ENCODE assay signal across 11 cellular contexts in the genomic region with DNA sequence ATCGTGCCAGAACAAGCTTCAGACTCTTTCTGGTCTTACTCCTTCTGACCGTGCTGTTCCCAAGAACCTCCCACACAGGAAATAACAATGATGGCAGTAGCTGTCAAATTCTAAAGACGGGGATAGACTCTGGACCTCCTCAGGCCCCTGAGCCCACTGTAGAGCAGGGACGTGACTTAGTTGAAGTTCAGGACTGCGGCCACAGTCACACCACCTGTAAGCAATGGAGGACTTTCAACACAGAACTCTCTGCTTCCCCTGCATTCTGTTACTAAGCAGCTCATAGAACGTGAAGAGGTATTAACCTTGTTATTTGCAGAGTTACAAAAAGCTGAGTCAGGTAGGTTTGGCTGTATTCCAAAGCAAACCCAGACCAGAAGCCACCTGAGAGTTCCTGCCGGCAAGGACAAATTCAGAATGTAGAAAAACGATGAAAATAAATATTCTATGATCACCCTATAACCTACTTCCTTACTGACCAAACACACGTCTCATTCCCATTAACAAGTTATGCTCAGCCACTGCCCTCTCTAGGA. TPM values are rescaled to one million over a fixed set of nuclear protein-coding genes. Genes with fewer than 3 reads are reported as not detected.
DNase-seq lines count a peak whose midpoint lies in the region; ATAC-seq and TF ChIP-seq lines count a peak whose summit lies in the region.
"Had no signal": no experiment of that assay in that cellular context is flagged by ENCODE, and none has a peak within 500 bp of the region (broad histone marks: within the 10 kb centered on the region; RNA-seq: fewer than 3 reads in every experiment).

No MANE protein-coding gene starts in this region.

- no peaks in the 10 kb centered on the region for H3K27me3 ChIP-seq in neutrophil
- H3K27me3 ChIP-seq in ovary: no peaks in the 10 kb centered on the region
- no peaks in the 10 kb centered on the region for H3K27me3 ChIP-seq in HAP-1 (ENCODE audit: low read depth)
- H3K27me3 ChIP-seq: SJCRH30 had no signal

- peak overlapping the region; percentile 4 to 21 for H3K4me3 ChIP-seq in neutrophil (ENCODE audit: low read depth in 1 of 2, low read length in 1 of 2)
- H3K4me3 ChIP-seq in ovary: no peak overlapping the region
- H3K4me3 ChIP-seq in HAP-1: no peak overlapping the region
- H3K4me3 ChIP-seq: SJCRH30 had no signal

- H3K36me3 ChIP-seq in neutrophil: no peaks in the 10 kb centered on the region
- no peaks in the 10 kb centered on the region for H3K36me3 ChIP-seq in ovary
- H3K36me3 ChIP-seq in HAP-1 (replicated peaks): no peaks in the 10 kb centered on the region
- H3K36me3 ChIP-seq: SJCRH30 had no signal

- ATAC-seq in SK-N-SH treated with all-trans-retinoic acid at 6 μM for 48 hours: no peak

- intact Hi-C loops in ovary (cut with DNase I): no loop called here

- H3K4me1 ChIP-seq in neutrophil (ENCODE audit: control insufficient read depth in 1 of 2, insufficient read depth in 1 of 2, low read depth in 1 of 2, low read length in 1 of 2): peaks cover 52 to 54% of the 10 kb centered on the region in 2 experiments
- no peaks in the 10 kb centered on the region for H3K4me1 ChIP-seq in ovary (ENCODE audit: insufficient read depth)
- H3K4me1 ChIP-seq in HAP-1: no peaks in the 10 kb centered on the region
- H3K4me1 ChIP-seq: SJCRH30 had no signal

- 36 to 44% (median 39%) methylated on average over 9 of the region's 9 CpGs for WGBS in ovary, 3 donors

- TF ChIP-seq CTCF in neutrophil (IDR thresholded peaks at IDR 0.05) (no peak), ovary (IDR thresholded peaks at IDR 0.05) (no peak)

- in situ Hi-C loops in HAP-1 (cut with MboI; ENCODE audit: low sequenced_read_pairs): no loop called here

- no peak for TF ChIP-seq POLR2A in ovary (IDR thresholded peaks at IDR 0.05)

- no peak for TF ChIP-seq EP300 in ovary (IDR thresholded peaks at IDR 0.05)

- peak overlapping the region; percentile 73 for H3K27ac ChIP-seq in neutrophil
- H3K27ac ChIP-seq in ovary: no peak overlapping the region
- H3K27ac ChIP-seq: SJCRH30 had no signal

- H3K9me3 ChIP-seq in neutrophil (no peaks in the 10 kb centered on the region), ovary (no peaks in the 10 kb centered on the region), HAP-1 (no peaks in the 10 kb centered on the region)
- H3K9me3 ChIP-seq: SJCRH30 had no signal

- peak; percentile 86 for DNase-seq in DMS153 treated with DMSO at 0.1 percent for 48 hours (lab: John Stamatoyannopoulos, UW; ENCODE audit: unreplicated experiment)
- peak; percentile 73 for DNase-seq in NCI-H2196 (lab: John Stamatoyannopoulos, UW; ENCODE audit: unreplicated experiment)
- DNase-seq in dermis blood vessel endothelial cell: peak; percentile 26
- DNase-seq in ovary: no peak
- no peak for DNase-seq in stimulated activated CD8-positive, alpha-beta memory T cell treated with anti-CD3 and anti-CD28 coated beads, Interleukin-4, amount 100 ng/mL, for 48 hours
- DNase-seq in HAP-1 (ENCODE audit: low spot score in 2 of 2): no peak
- DNase-seq: CD4-positive, CD25-positive, alpha-beta regulatory T cell; MM.1S; SJCRH30 had no signal

TF ChIP-seq in SK-N-SH treated with all-trans-retinoic acid at 6 μM for 48 hours, 23 proteins besides CTCF, POLR2A, EP300 and RAD21:
- TF ChIP-seq, protein P1, sequence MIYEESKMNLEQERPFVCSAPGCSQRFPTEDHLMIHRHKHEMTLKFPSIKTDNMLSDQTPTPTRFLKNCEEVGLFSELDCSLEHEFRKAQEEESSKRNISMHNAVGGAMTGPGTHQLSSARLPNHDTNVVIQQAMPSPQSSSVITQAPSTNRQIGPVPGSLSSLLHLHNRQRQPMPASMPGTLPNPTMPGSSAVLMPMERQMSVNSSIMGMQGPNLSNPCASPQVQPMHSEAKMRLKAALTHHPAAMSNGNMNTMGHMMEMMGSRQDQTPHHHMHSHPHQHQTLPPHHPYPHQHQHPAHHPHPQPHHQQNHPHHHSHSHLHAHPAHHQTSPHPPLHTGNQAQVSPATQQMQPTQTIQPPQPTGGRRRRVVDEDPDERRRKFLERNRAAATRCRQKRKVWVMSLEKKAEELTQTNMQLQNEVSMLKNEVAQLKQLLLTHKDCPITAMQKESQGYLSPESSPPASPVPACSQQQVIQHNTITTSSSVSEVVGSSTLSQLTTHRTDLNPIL (CRISPR knock-in tag; IDR thresholded peaks at IDR 0.05; ENCODE audit: low read depth): no peak
- no peak for TF ChIP-seq TOX (CRISPR knock-in tag; IDR thresholded peaks at IDR 0.05; ENCODE audit: borderline replicate concordance)
- no peak for TF ChIP-seq ZNF8 (CRISPR knock-in tag; IDR thresholded peaks at IDR 0.05)
- no peak for TF ChIP-seq GLIS3 (CRISPR knock-in tag; IDR thresholded peaks at IDR 0.05)
- no peak for TF ChIP-seq ISL1 (CRISPR knock-in tag; IDR thresholded peaks at IDR 0.05)
- TF ChIP-seq, protein P2, sequence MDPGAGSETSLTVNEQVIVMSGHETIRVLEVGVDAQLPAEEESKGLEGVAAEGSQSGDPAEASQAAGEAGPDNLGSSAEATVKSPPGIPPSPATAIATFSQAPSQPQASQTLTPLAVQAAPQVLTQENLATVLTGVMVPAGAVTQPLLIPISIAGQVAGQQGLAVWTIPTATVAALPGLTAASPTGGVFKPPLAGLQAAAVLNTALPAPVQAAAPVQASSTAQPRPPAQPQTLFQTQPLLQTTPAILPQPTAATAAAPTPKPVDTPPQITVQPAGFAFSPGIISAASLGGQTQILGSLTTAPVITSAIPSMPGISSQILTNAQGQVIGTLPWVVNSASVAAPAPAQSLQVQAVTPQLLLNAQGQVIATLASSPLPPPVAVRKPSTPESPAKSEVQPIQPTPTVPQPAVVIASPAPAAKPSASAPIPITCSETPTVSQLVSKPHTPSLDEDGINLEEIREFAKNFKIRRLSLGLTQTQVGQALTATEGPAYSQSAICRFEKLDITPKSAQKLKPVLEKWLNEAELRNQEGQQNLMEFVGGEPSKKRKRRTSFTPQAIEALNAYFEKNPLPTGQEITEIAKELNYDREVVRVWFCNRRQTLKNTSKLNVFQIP (CRISPR knock-in tag; IDR thresholded peaks at IDR 0.05; ENCODE audit: borderline replicate concordance, low read depth): no peak
- no peak for TF ChIP-seq BACH2 (CRISPR knock-in tag; IDR thresholded peaks at IDR 0.05; ENCODE audit: borderline replicate concordance)
- TF ChIP-seq PATZ1 (CRISPR knock-in tag; IDR thresholded peaks at IDR 0.05; ENCODE audit: borderline replicate concordance): no peak
- TF ChIP-seq ZNF70 (CRISPR knock-in tag; IDR thresholded peaks at IDR 0.05): no peak
- TF ChIP-seq, protein P3, sequence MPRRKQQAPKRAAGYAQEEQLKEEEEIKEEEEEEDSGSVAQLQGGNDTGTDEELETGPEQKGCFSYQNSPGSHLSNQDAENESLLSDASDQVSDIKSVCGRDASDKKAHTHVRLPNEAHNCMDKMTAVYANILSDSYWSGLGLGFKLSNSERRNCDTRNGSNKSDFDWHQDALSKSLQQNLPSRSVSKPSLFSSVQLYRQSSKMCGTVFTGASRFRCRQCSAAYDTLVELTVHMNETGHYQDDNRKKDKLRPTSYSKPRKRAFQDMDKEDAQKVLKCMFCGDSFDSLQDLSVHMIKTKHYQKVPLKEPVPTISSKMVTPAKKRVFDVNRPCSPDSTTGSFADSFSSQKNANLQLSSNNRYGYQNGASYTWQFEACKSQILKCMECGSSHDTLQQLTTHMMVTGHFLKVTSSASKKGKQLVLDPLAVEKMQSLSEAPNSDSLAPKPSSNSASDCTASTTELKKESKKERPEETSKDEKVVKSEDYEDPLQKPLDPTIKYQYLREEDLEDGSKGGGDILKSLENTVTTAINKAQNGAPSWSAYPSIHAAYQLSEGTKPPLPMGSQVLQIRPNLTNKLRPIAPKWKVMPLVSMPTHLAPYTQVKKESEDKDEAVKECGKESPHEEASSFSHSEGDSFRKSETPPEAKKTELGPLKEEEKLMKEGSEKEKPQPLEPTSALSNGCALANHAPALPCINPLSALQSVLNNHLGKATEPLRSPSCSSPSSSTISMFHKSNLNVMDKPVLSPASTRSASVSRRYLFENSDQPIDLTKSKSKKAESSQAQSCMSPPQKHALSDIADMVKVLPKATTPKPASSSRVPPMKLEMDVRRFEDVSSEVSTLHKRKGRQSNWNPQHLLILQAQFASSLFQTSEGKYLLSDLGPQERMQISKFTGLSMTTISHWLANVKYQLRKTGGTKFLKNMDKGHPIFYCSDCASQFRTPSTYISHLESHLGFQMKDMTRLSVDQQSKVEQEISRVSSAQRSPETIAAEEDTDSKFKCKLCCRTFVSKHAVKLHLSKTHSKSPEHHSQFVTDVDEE (CRISPR knock-in tag; IDR thresholded peaks at IDR 0.05): no peak

RNA-seq across cellular contexts. Expression of gene TMEM45B, which starts 12.7 kb away (rescaled TPM):
- total RNA-seq in dermis blood vessel endothelial cell (0.51 and 1.7 TPM in 2 replicates), ovary (10 to 100 TPM in 1 of 7 donors, 1 to 10 TPM in 1, under 1 TPM in 3, not detected in 2; 0.36 to 10.8 (median 0.57) TPM)
- under 1 TPM in 1 of 2 donors, not detected in 1; 0.10 TPM for polyA plus RNA-seq in ovary
- total RNA-seq: SJCRH30 had no signal

Comparison
In these comparisons a context has a peak if more than half of its experiments do, and no peak if none do; other contexts are left out.
1. DNase-seq: peak in DMS153 treated with DMSO at 0.1 percent for 48 hours (single experiment), NCI-H2196 (single experiment) and dermis blood vessel endothelial cell (single experiment); none in ovary (0 of 5), stimulated activated CD8-positive, alpha-beta memory T cell treated with anti-CD3 and anti-CD28 coated beads, Interleukin-4, amount 100 ng/mL, for 48 hours (single experiment) and HAP-1 (0 of 2).
2. H3K4me3 ChIP-seq: peak in neutrophil (2 of 2); none in ovary (single experiment) and HAP-1 (single experiment).